13 cellular contexts compared by ENCODE assay signal in genomic region chr21:41924355-41924754, GRCh38. TPM values are rescaled to one million over a fixed set of nuclear protein-coding genes. Genes with fewer than 3 reads are reported as not detected.
DNase-seq lines count a peak whose midpoint lies in the region; ATAC-seq, FAIRE-seq and TF ChIP-seq lines count a peak whose summit lies in the region.
"Had no signal": no experiment of that assay in that cellular context is flagged by ENCODE, and none has a peak within 500 bp of the region (broad histone marks: within the 10 kb centered on the region; RNA-seq: fewer than 3 reads in every experiment).

No MANE protein-coding gene starts in this region.

- TF ChIP-seq EP300 in HepG2 (IDR thresholded peaks at IDR 0.05; ENCODE audit: low read depth in 2 of 2, low read length in 2 of 2) (no peak), HepG2 (CRISPR knock-in tag; IDR thresholded peaks at IDR 0.05; ENCODE audit: borderline replicate concordance) (no peak)

- BruUV-seq in HepG2 (replicated peaks; lab: Mats Ljungman, UMichigan): no TSS peak

- H3K27me3 Mint-ChIP-seq in endodermal cell (ENCODE audit: insufficient read depth): no peaks in the 10 kb centered on the region
- no peaks in the 10 kb centered on the region for H3K27me3 Mint-ChIP-seq in naive thymus-derived CD4-positive, alpha-beta T cell

- no peaks in the 10 kb centered on the region for H3K9me3 Mint-ChIP-seq in endodermal cell
- peaks cover 0 to 1% (median 0%) of the 10 kb centered on the region in 11 donors for H3K9me3 Mint-ChIP-seq in naive thymus-derived CD4-positive, alpha-beta T cell

- no peak overlapping the region for H3K4me2 ChIP-seq in HepG2 (ENCODE audit: low read depth, low read length)

- H3K27me3 ChIP-seq in liver (ENCODE audit: control insufficient read depth in 4 of 4, insufficient read depth in 4 of 4, low read length in 3 of 4): no peaks in the 10 kb centered on the region
- H3K27me3 ChIP-seq in HepG2 (ENCODE audit: control insufficient read depth in 1 of 2, insufficient read depth in 2 of 2, low read length in 2 of 2): no peaks in the 10 kb centered on the region
- no peaks in the 10 kb centered on the region for H3K27me3 ChIP-seq in endodermal cell (ENCODE audit: control insufficient read depth, insufficient read depth, low read length, poor library complexity, severe bottlenecking)
- no peaks in the 10 kb centered on the region for H3K27me3 ChIP-seq in naive thymus-derived CD4-positive, alpha-beta T cell (ENCODE audit: control insufficient read depth in 2 of 2, insufficient read depth in 2 of 2, low read length in 2 of 2)
- no peaks in the 10 kb centered on the region for H3K27me3 ChIP-seq in uterus
- H3K27me3 ChIP-seq: MG63 had no signal

- no peak overlapping the region for H2AFZ ChIP-seq in HepG2 (ENCODE audit: low read length)

- no peak for TF ChIP-seq POLR2A in HepG2 (IDR thresholded peaks at IDR 0.05; ENCODE audit: insufficient read depth in 1 of 2, low read depth in 2 of 2, low read length in 2 of 2)
- TF ChIP-seq POLR2A in uterus (IDR thresholded peaks at IDR 0.05): no peak
- no peak for TF ChIP-seq POLR2A in lower leg skin (IDR thresholded peaks at IDR 0.05)

- TF ChIP-seq CTCF in liver (IDR thresholded peaks at IDR 0.05; ENCODE audit: low read depth, low read length, missing input control) (no peak), HepG2 (CRISPR knock-in tag; IDR thresholded peaks at IDR 0.05) (no peak), endodermal cell (conservative IDR thresholded peaks at IDR 0.05) (no peak), uterus (IDR thresholded peaks at IDR 0.05) (no peak), lower leg skin (IDR thresholded peaks at IDR 0.05) (no peak)

- in situ Hi-C loops in HepG2 (cut with HindIII; ENCODE audit: extremely low pct_ligation_motif_present, low pct_unique_long_range_greater_than_20kb): no loop called here

- no peak for FAIRE-seq in HepG2 (lab: Jason Lieb, UNC)
- FAIRE-seq: keratinocyte had no signal

- H3K4me1 ChIP-seq in liver (ENCODE audit: control insufficient read depth in 4 of 4, insufficient read depth in 4 of 4, low read length in 3 of 4) (peaks cover 5 to 31% (median 20%) of the 10 kb centered on the region in 4 donors), HepG2 (ENCODE audit: insufficient read depth, low read length) (peaks cover 53% of the 10 kb centered on the region), endodermal cell (ENCODE audit: control insufficient read depth, insufficient read depth, low read length) (peaks cover 9% of the 10 kb centered on the region), uterus (no peaks in the 10 kb centered on the region)
- peaks cover 12 to 37% of the 10 kb centered on the region in 2 donors for H3K4me1 ChIP-seq in naive thymus-derived CD4-positive, alpha-beta T cell (ENCODE audit: control insufficient read depth in 2 of 2, insufficient read depth in 2 of 2, low read length in 2 of 2)

- peaks cover 20% of the 10 kb centered on the region for H3K4me1 Mint-ChIP-seq in endodermal cell
- H3K4me1 Mint-ChIP-seq in naive thymus-derived CD4-positive, alpha-beta T cell: peaks cover 45 to 74% (median 60%) of the 10 kb centered on the region in 7 donors

- H3K27ac Mint-ChIP-seq in endodermal cell: peak overlapping the region; percentile 66
- H3K27ac Mint-ChIP-seq in naive thymus-derived CD4-positive, alpha-beta T cell: peak overlapping the region in 8 of 9 donors; percentile 32 to 99 (median 92)

- intact Hi-C loops in HepG2 (cut with micrococcal nuclease; ENCODE audit: unreplicated experiment): no loop called here
- intact Hi-C loops in naive thymus-derived CD4-positive, alpha-beta T cell (cut with micrococcal nuclease): no loop called here
- intact Hi-C loops in uterus (cut with DNase I; ENCODE audit: low total_unique reads): no loop called here
- intact Hi-C loops in lower leg skin (cut with DNase I; ENCODE audit: low total_unique reads): no loop called here

- H3K9me3 ChIP-seq in liver (ENCODE audit: control insufficient read depth in 4 of 4, low read length in 3 of 4) (no peaks in the 10 kb centered on the region), HepG2 (ENCODE audit: low read length) (no peaks in the 10 kb centered on the region), endodermal cell (ENCODE audit: control insufficient read depth, low read length) (no peaks in the 10 kb centered on the region), uterus (no peaks in the 10 kb centered on the region)
- H3K9me3 ChIP-seq in naive thymus-derived CD4-positive, alpha-beta T cell (ENCODE audit: control insufficient read depth in 2 of 3, low read length in 3 of 3): no peaks in the 10 kb centered on the region
- H3K9me3 ChIP-seq: MG63 had no signal

- H3K36me3 ChIP-seq in liver (ENCODE audit: control insufficient read depth in 4 of 4, insufficient read depth in 3 of 4, low read depth in 1 of 4, low read length in 3 of 4) (peaks cover 0 to 2% (median 0%) of the 10 kb centered on the region in 4 donors), HepG2 (replicated peaks in 1 of 2; ENCODE audit: control insufficient read depth in 1 of 2, insufficient read depth in 2 of 2, low read length in 2 of 2) (no peaks in the 10 kb centered on the region; a peak in 2 of 5 replicates), endodermal cell (ENCODE audit: control insufficient read depth, insufficient read depth, low read length) (no peaks in the 10 kb centered on the region), uterus (no peaks in the 10 kb centered on the region)
- H3K36me3 ChIP-seq in naive thymus-derived CD4-positive, alpha-beta T cell (ENCODE audit: control insufficient read depth in 2 of 3, insufficient read depth in 3 of 3, low read length in 3 of 3): peaks cover 0 to 2% (median 0%) of the 10 kb centered on the region in 3 experiments

- no peaks in the 10 kb centered on the region for H3K36me3 Mint-ChIP-seq in endodermal cell (ENCODE audit: low read depth)
- peaks cover 0 to 13% (median 3%) of the 10 kb centered on the region in 5 donors for H3K36me3 Mint-ChIP-seq in naive thymus-derived CD4-positive, alpha-beta T cell

- H3K4me3 ChIP-seq in liver (ENCODE audit: low read depth in 1 of 3, low read length in 3 of 3) (no peak overlapping the region), HepG2 (replicated peaks in 1 of 3; ENCODE audit: insufficient read depth in 1 of 3, low read depth in 2 of 3, low read length in 3 of 3) (no peak overlapping the region), endodermal cell (ENCODE audit: low read length) (no peak overlapping the region), uterus (no peak overlapping the region), lower leg skin (ENCODE audit: low read depth, poor library complexity, severe bottlenecking) (no peak overlapping the region)
- no peak overlapping the region for H3K4me3 ChIP-seq in naive thymus-derived CD4-positive, alpha-beta T cell (ENCODE audit: low read length)
- H3K4me3 ChIP-seq: MG63 had no signal

- H4K20me1 ChIP-seq in HepG2 (ENCODE audit: insufficient read depth, low read length): no peaks in the 10 kb centered on the region

- no peak for ATAC-seq in HepG2
- ATAC-seq in naive thymus-derived CD4-positive, alpha-beta T cell: no peak
- no peak for ATAC-seq in HG03460 (IDR thresholded peaks at IDR 0.05; ENCODE audit: unreplicated experiment)

- CTCF ChIA-PET in HepG2 (lab: Yijun Ruan, JAX; ENCODE audit: low intra/inter-chr PET ratio, low total read pairs): no interaction called here
- CTCF ChIA-PET in naive thymus-derived CD4-positive, alpha-beta T cell (lab: Charles Lee): interaction anchor here (0.7 to 1.3 kb wide), 3 partner anchors 28 to 193 kb away, joined by 4 to 5 read pairs (median 4); no protein-coding TSS in a partner anchor

- POLR2A ChIA-PET in HepG2 (lab: Yijun Ruan, JAX): interaction anchor here (1.1 kb wide), 1 partner anchor 45 kb away, joined by 3 read pairs; the partner anchor contains the start of gene PRDM15
- POLR2A ChIA-PET in naive thymus-derived CD4-positive, alpha-beta T cell (lab: Charles Lee): interaction anchor here (1.0 to 3.9 kb wide), 5 partner anchors 20 to 184 kb away, joined by 3 to 36 read pairs (median 4); partner anchors contain the start of gene ZBTB21

- H3K9ac ChIP-seq in liver (ENCODE audit: low read depth in 1 of 2, low read length in 2 of 2): peak overlapping the region in 1 of 2 donors; percentile 46
- no peak overlapping the region for H3K9ac ChIP-seq in HepG2 (ENCODE audit: insufficient read depth, low read depth, low read length)
- no peak overlapping the region for H3K9ac ChIP-seq in endodermal cell (ENCODE audit: extremely low read depth, low read length, poor library complexity, severe bottlenecking)

- H3K4me3 Mint-ChIP-seq in endodermal cell: no peak overlapping the region
- H3K4me3 Mint-ChIP-seq in naive thymus-derived CD4-positive, alpha-beta T cell: peak overlapping the region; percentile 6 to 99 (median 90)

- H3K27ac ChIP-seq in liver (ENCODE audit: low read depth in 1 of 2, low read length in 2 of 2): peak overlapping the region; percentile 47 to 84
- no peak overlapping the region for H3K27ac ChIP-seq in HepG2 (ENCODE audit: extremely low read length, insufficient read depth, low read length)
- no peak overlapping the region for H3K27ac ChIP-seq in endodermal cell (ENCODE audit: low read depth, low read length)
- H3K27ac ChIP-seq in naive thymus-derived CD4-positive, alpha-beta T cell (ENCODE audit: low read depth, low read length): peak overlapping the region; percentile 25
- H3K27ac ChIP-seq in uterus: peak overlapping the region; percentile 80 to 87

- WGBS in liver: 35% methylated on average over 6 of the region's 6 CpGs
- WGBS in HepG2 (ENCODE audit: low lambda C conversion rate): 97% methylated on average over 6 of the region's 6 CpGs
- 97% methylated on average over 6 of the region's 6 CpGs; no CpG with 5 or more reads in 1 of the 2 experiments for WGBS in endodermal cell (ENCODE audit: insufficient coverage in 1 of 2, insufficient read length in 1 of 2), 2 experiments
- WGBS in lower leg skin, 2 donors: 66 to 68% methylated on average over 6 of the region's 6 CpGs

- TF ChIP-seq RAD21 in liver (IDR thresholded peaks at IDR 0.05) (peak in 1 of 2 donors; percentile 2), HepG2 (CRISPR knock-in tag; IDR thresholded peaks at IDR 0.05) (no peak)

- DNase-seq in HepG2 (ENCODE audit: low spot score) (no peak), endodermal cell (no peak), uterus (no peak), lower leg skin (ENCODE audit: low spot score in 2 of 2) (no peak), iPS-NIHi7 (ENCODE audit: extremely low spot score) (no peak)
- no peak for DNase-seq in naive thymus-derived CD4-positive, alpha-beta T cell
- DNase-seq: activated naive CD4-positive, alpha-beta T cell; H7; SHP77 treated with DMSO at 0.1 percent for 48 hours had no signal

- H3K79me2 ChIP-seq in HepG2 (ENCODE audit: insufficient read depth, low read length): peaks cover 1% of the 10 kb centered on the region

RNA-seq across cellular contexts. Expression of gene C2CD2, which starts 29.5 kb away (rescaled TPM):
- total RNA-seq in liver (10 to 100 TPM in 1 of 2 donors, 1 to 10 TPM in 1; 6.7 to 17.9 TPM), HepG2 (2016; rRNA removed; fragmentation: Illumina TruSeq; extraction: Trizol) (10.4 and 12.5 TPM in 2 replicates), endodermal cell (10 to 100 TPM; 26.3 to 28.7 TPM), uterus (10 to 100 TPM in 3 of 4 donors, 1 to 10 TPM in 1; 9.5 to 37.5 (median 18.3) TPM), lower leg skin (10 to 100 TPM; 39.4 to 79.5 (median 49.4) TPM)
- polyA plus RNA-seq in liver (1 to 10 TPM; 2.9 to 5.2 TPM), HepG2 (2011; rRNA removed) (19.5 and 19.7 TPM in 2 replicates)
- 7.3 and 11.5 TPM in 2 replicates for total RNA-seq in HepG2 (2016; cell fraction: cytosol; rRNA removed; fragmentation: Illumina TruSeq; extraction: Trizol; ENCODE audit: low read depth)
- total RNA-seq in HepG2 (2016; cell fraction: insoluble cytoplasmic fraction; rRNA removed; fragmentation: Illumina TruSeq; extraction: Trizol): 10.9 and 12.2 TPM in 2 replicates
- 9.5 and 12.2 TPM in 2 replicates for total RNA-seq in HepG2 (2016; cell fraction: membrane; rRNA removed; fragmentation: Illumina TruSeq; extraction: Trizol)
- 14.5 and 19.4 TPM in 2 replicates for total RNA-seq in HepG2 (2016; cell fraction: nucleus; rRNA removed; fragmentation: Illumina TruSeq; extraction: Trizol)
- polyA plus RNA-seq in HepG2 (2011; cell fraction: cytosol; rRNA removed): 11.6 and 12.9 TPM in 2 replicates
- 29.5 and 36.3 TPM in 2 replicates for polyA plus RNA-seq in HepG2 (2011; cell fraction: nucleus; rRNA removed)
- 8.1 and 8.7 TPM in 2 replicates for polyA plus RNA-seq in HepG2 (2012)
- polyA plus RNA-seq in HepG2 (2016; cell fraction: cytosol; fragmentation: Illumina TruSeq; extraction: Trizol; ENCODE audit: low read depth): 1.3 and 1.9 TPM in 2 replicates
- polyA plus RNA-seq in HepG2 (2016; cell fraction: insoluble cytoplasmic fraction; fragmentation: Illumina TruSeq; extraction: Trizol; ENCODE audit: low read depth): 7.6 and 8.0 TPM in 2 replicates
- 3.9 and 4.6 TPM in 2 replicates for polyA plus RNA-seq in HepG2 (2016; cell fraction: membrane; fragmentation: Illumina TruSeq; extraction: Trizol; ENCODE audit: low read depth)
- 22.5 and 23.5 TPM in 2 replicates for polyA plus RNA-seq in HepG2 (2016; cell fraction: nucleus; fragmentation: Illumina TruSeq; extraction: Trizol; ENCODE audit: insufficient read depth, low read depth)
- 80.5 and 82.8 TPM in 2 replicates for polyA minus RNA-seq in HepG2 (2011; rRNA and poly(A)+ RNA removed; ENCODE audit: low replicate concordance)
- 15.5 and 21.5 TPM in 2 replicates for polyA minus RNA-seq in HepG2 (2011; cell fraction: cytosol; rRNA and poly(A)+ RNA removed)
- polyA minus RNA-seq in HepG2 (2011; cell fraction: nucleus; rRNA and poly(A)+ RNA removed): 34.5 and 38.3 TPM in 2 replicates
- 8.9 TPM for polyA plus RNA-seq in endodermal cell (2013, experiment 1 of 2)
- polyA plus RNA-seq in endodermal cell (2013, experiment 2 of 2): 7.2 TPM
- total RNA-seq in naive thymus-derived CD4-positive, alpha-beta T cell: 10 to 100 TPM in 4 of 5 experiments, 1 to 10 TPM in 1; 7.1 to 14.8 (median 14.0) TPM
- 1 to 10 TPM; 2.8 to 4.9 TPM for polyA plus RNA-seq in naive thymus-derived CD4-positive, alpha-beta T cell

RNA-seq across cellular contexts. Expression of gene PRDM15, which starts 45.2 kb away (rescaled TPM):
- total RNA-seq in liver (1 to 10 TPM; 2.8 to 5.7 TPM), HepG2 (2016; rRNA removed; fragmentation: Illumina TruSeq; extraction: Trizol) (4.0 and 4.2 TPM in 2 replicates), endodermal cell (10 to 100 TPM in 1 of 2 donors, 1 to 10 TPM in 1; 8.8 to 10.1 TPM), uterus (10 to 100 TPM in 1 of 4 donors, 1 to 10 TPM in 3; 5.9 to 11.0 (median 6.5) TPM), lower leg skin (10 to 100 TPM in 2 of 4 donors, 1 to 10 TPM in 2; 4.7 to 26.9 (median 9.1) TPM)
- polyA plus RNA-seq in liver (1 to 10 TPM; 1.2 to 1.4 TPM), HepG2 (2011; rRNA removed) (6.9 and 8.7 TPM in 2 replicates)
- 1.2 and 1.5 TPM in 2 replicates for total RNA-seq in HepG2 (2016; cell fraction: cytosol; rRNA removed; fragmentation: Illumina TruSeq; extraction: Trizol; ENCODE audit: low read depth)
- total RNA-seq in HepG2 (2016; cell fraction: insoluble cytoplasmic fraction; rRNA removed; fragmentation: Illumina TruSeq; extraction: Trizol): 3.0 and 4.8 TPM in 2 replicates
- total RNA-seq in HepG2 (2016; cell fraction: membrane; rRNA removed; fragmentation: Illumina TruSeq; extraction: Trizol): 1.9 TPM in 2 replicates
- 8.4 and 8.5 TPM in 2 replicates for total RNA-seq in HepG2 (2016; cell fraction: nucleus; rRNA removed; fragmentation: Illumina TruSeq; extraction: Trizol)
- polyA plus RNA-seq in HepG2 (2011; cell fraction: cytosol; rRNA removed): 1.9 and 2.1 TPM in 2 replicates
- 29.0 and 46.2 TPM in 2 replicates for polyA plus RNA-seq in HepG2 (2011; cell fraction: nucleus; rRNA removed)
- polyA plus RNA-seq in HepG2 (2012): 2.7 and 2.8 TPM in 2 replicates
- polyA plus RNA-seq in HepG2 (2016; cell fraction: cytosol; fragmentation: Illumina TruSeq; extraction: Trizol; ENCODE audit: low read depth): 0.29 and 0.34 TPM in 2 replicates
- polyA plus RNA-seq in HepG2 (2016; cell fraction: insoluble cytoplasmic fraction; fragmentation: Illumina TruSeq; extraction: Trizol; ENCODE audit: low read depth): 2.1 and 3.3 TPM in 2 replicates
- polyA plus RNA-seq in HepG2 (2016; cell fraction: membrane; fragmentation: Illumina TruSeq; extraction: Trizol; ENCODE audit: low read depth): 0.50 and 0.78 TPM in 2 replicates
- 15.5 and 16.6 TPM in 2 replicates for polyA plus RNA-seq in HepG2 (2016; cell fraction: nucleus; fragmentation: Illumina TruSeq; extraction: Trizol; ENCODE audit: insufficient read depth, low read depth)
- 15.6 and 28.2 TPM in 2 replicates for polyA minus RNA-seq in HepG2 (2011; rRNA and poly(A)+ RNA removed; ENCODE audit: low replicate concordance)
- polyA minus RNA-seq in HepG2 (2011; cell fraction: cytosol; rRNA and poly(A)+ RNA removed): 3.9 and 5.9 TPM in 2 replicates
- polyA minus RNA-seq in HepG2 (2011; cell fraction: nucleus; rRNA and poly(A)+ RNA removed): 10.0 and 10.2 TPM in 2 replicates
- polyA plus RNA-seq in endodermal cell (2013, experiment 1 of 2): 8.4 TPM
- 10.4 TPM for polyA plus RNA-seq in endodermal cell (2013, experiment 2 of 2)
- total RNA-seq in naive thymus-derived CD4-positive, alpha-beta T cell: 10 to 100 TPM in 4 of 5 experiments, 1 to 10 TPM in 1; 10.0 to 20.1 (median 15.9) TPM
- 1 to 10 TPM; 1.3 to 2.0 TPM for polyA plus RNA-seq in naive thymus-derived CD4-positive, alpha-beta T cell

Comparison
In these comparisons a context has a peak if more than half of its experiments do, and no peak if none do; other contexts are left out.
1. H3K27ac ChIP-seq: peak in liver (2 of 2), naive thymus-derived CD4-positive, alpha-beta T cell (single experiment) and uterus (2 of 2); none in HepG2 (single experiment) and endodermal cell (single experiment).